In genomic region chr12:15220961-15221885, GRCh38 we compare ENCODE assay signal across 1 cellular context.
TF ChIP-seq lines count a peak whose summit lies in the region.

A gene with protein sequence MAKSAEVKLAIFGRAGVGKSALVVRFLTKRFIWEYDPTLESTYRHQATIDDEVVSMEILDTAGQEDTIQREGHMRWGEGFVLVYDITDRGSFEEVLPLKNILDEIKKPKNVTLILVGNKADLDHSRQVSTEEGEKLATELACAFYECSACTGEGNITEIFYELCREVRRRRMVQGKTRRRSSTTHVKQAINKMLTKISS (minus strand): TSS chr12:15221417. CDS start chr12:15217489, 3,928 bp downstream.

TF ChIP-seq in HepG2, 621 proteins besides CTCF, POLR2A, EP300 and RAD21 (continued from another document and continues in another):
- TF ChIP-seq, protein P1, sequence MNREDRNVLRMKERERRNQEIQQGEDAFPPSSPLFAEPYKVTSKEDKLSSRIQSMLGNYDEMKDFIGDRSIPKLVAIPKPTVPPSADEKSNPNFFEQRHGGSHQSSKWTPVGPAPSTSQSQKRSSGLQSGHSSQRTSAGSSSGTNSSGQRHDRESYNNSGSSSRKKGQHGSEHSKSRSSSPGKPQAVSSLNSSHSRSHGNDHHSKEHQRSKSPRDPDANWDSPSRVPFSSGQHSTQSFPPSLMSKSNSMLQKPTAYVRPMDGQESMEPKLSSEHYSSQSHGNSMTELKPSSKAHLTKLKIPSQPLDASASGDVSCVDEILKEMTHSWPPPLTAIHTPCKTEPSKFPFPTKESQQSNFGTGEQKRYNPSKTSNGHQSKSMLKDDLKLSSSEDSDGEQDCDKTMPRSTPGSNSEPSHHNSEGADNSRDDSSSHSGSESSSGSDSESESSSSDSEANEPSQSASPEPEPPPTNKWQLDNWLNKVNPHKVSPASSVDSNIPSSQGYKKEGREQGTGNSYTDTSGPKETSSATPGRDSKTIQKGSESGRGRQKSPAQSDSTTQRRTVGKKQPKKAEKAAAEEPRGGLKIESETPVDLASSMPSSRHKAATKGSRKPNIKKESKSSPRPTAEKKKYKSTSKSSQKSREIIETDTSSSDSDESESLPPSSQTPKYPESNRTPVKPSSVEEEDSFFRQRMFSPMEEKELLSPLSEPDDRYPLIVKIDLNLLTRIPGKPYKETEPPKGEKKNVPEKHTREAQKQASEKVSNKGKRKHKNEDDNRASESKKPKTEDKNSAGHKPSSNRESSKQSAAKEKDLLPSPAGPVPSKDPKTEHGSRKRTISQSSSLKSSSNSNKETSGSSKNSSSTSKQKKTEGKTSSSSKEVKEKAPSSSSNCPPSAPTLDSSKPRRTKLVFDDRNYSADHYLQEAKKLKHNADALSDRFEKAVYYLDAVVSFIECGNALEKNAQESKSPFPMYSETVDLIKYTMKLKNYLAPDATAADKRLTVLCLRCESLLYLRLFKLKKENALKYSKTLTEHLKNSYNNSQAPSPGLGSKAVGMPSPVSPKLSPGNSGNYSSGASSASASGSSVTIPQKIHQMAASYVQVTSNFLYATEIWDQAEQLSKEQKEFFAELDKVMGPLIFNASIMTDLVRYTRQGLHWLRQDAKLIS (CRISPR knock-in tag; IDR thresholded peaks at IDR 0.05): no peak
- TF ChIP-seq ZNF407 (CRISPR knock-in tag; IDR thresholded peaks at IDR 0.05; ENCODE audit: not compliant biosample characterization): peak; percentile 60
- no peak for TF ChIP-seq ATAD3A (CRISPR knock-in tag; IDR thresholded peaks at IDR 0.05)
- TF ChIP-seq SALL1 (CRISPR knock-in tag; IDR thresholded peaks at IDR 0.05): no peak; the same call in 1 of the 2 replicates
- no peak for TF ChIP-seq SRF (IDR thresholded peaks at IDR 0.05; ENCODE audit: low read depth, low read length)
- peak; percentile 34; the same call in 1 of the 2 replicates for TF ChIP-seq POGZ (CRISPR knock-in tag; IDR thresholded peaks at IDR 0.05)
- TF ChIP-seq, protein P2, sequence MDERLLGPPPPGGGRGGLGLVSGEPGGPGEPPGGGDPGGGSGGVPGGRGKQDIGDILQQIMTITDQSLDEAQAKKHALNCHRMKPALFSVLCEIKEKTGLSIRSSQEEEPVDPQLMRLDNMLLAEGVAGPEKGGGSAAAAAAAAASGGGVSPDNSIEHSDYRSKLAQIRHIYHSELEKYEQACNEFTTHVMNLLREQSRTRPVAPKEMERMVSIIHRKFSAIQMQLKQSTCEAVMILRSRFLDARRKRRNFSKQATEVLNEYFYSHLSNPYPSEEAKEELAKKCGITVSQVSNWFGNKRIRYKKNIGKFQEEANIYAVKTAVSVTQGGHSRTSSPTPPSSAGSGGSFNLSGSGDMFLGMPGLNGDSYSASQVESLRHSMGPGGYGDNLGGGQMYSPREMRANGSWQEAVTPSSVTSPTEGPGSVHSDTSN (CRISPR knock-in tag; IDR thresholded peaks at IDR 0.05): no peak
- no peak for TF ChIP-seq HOXA5 (CRISPR knock-in tag; IDR thresholded peaks at IDR 0.05)
- TF ChIP-seq RARA (CRISPR knock-in tag; IDR thresholded peaks at IDR 0.05): no peak
- no peak for TF ChIP-seq SMAD1 (CRISPR knock-in tag; IDR thresholded peaks at IDR 0.05; ENCODE audit: borderline replicate concordance, low read depth)
- TF ChIP-seq TIGD3 (CRISPR knock-in tag; IDR thresholded peaks at IDR 0.05; ENCODE audit: borderline replicate concordance): no peak
- TF ChIP-seq MEIS1 (CRISPR knock-in tag; IDR thresholded peaks at IDR 0.05; ENCODE audit: borderline replicate concordance): 0 out of 2 replicates have a peak, but pooled peaks have one; percentile 26
- TF ChIP-seq NCOA2 (CRISPR knock-in tag; IDR thresholded peaks at IDR 0.05): no peak
- TF ChIP-seq KAT7 (CRISPR knock-in tag; IDR thresholded peaks at IDR 0.05; ENCODE audit: borderline replicate concordance): no peak
- TF ChIP-seq ZNF350 (CRISPR knock-in tag; IDR thresholded peaks at IDR 0.05; ENCODE audit: borderline replicate concordance, low read depth): no peak; the same call in 1 of the 2 replicates
- no peak for TF ChIP-seq ZNF343 (CRISPR knock-in tag; IDR thresholded peaks at IDR 0.05)
- no peak for TF ChIP-seq FOXM1 (CRISPR knock-in tag; IDR thresholded peaks at IDR 0.05)
- TF ChIP-seq FOSL2 (CRISPR knock-in tag; IDR thresholded peaks at IDR 0.05): no peak
- no peak for TF ChIP-seq HNF4A (CRISPR knock-in tag; IDR thresholded peaks at IDR 0.05)
- no peak for TF ChIP-seq ZNF207 (IDR thresholded peaks at IDR 0.05; ENCODE audit: borderline replicate concordance)
- no peak for TF ChIP-seq RCOR2 (CRISPR knock-in tag; IDR thresholded peaks at IDR 0.05)
- no peak for TF ChIP-seq ZNF121 (CRISPR knock-in tag; IDR thresholded peaks at IDR 0.05)
- no peak for TF ChIP-seq SYNCRIP (IDR thresholded peaks at IDR 0.05; ENCODE audit: insufficient read depth, low read depth, low read length)
- TF ChIP-seq SCMH1 (CRISPR knock-in tag; IDR thresholded peaks at IDR 0.05; ENCODE audit: borderline replicate concordance): no peak
- no peak for TF ChIP-seq ZNF276 (CRISPR knock-in tag; IDR thresholded peaks at IDR 0.05; ENCODE audit: low read depth)
- no peak for TF ChIP-seq ZMAT5 (CRISPR knock-in tag; IDR thresholded peaks at IDR 0.05; ENCODE audit: borderline replicate concordance, low read depth)
- no peak for TF ChIP-seq ZNF564 (CRISPR knock-in tag; IDR thresholded peaks at IDR 0.05)
- TF ChIP-seq ZBTB3 (CRISPR knock-in tag; IDR thresholded peaks at IDR 0.05; ENCODE audit: borderline replicate concordance, low read depth): no peak
- TF ChIP-seq, protein P3, sequence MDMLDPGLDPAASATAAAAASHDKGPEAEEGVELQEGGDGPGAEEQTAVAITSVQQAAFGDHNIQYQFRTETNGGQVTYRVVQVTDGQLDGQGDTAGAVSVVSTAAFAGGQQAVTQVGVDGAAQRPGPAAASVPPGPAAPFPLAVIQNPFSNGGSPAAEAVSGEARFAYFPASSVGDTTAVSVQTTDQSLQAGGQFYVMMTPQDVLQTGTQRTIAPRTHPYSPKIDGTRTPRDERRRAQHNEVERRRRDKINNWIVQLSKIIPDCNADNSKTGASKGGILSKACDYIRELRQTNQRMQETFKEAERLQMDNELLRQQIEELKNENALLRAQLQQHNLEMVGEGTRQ (IDR thresholded peaks at IDR 0.05; ENCODE audit: low read depth, low read length): no peak
- TF ChIP-seq, protein P3 (CRISPR knock-in tag; IDR thresholded peaks at IDR 0.05; ENCODE audit: borderline replicate concordance): no peak
- TF ChIP-seq WIZ (CRISPR knock-in tag; IDR thresholded peaks at IDR 0.05): no peak
- TF ChIP-seq HMGA1 (CRISPR knock-in tag; conservative IDR thresholded peaks at IDR 0.05): no peak
- peak; percentile 51 to 77; a peak in 2 of 4 replicates for TF ChIP-seq HMGXB4 (CRISPR knock-in tag; IDR thresholded peaks at IDR 0.05; ENCODE audit: borderline replicate concordance in 1 of 2, low read depth in 1 of 2)
- TF ChIP-seq SKIL (CRISPR knock-in tag; IDR thresholded peaks at IDR 0.05; ENCODE audit: borderline replicate concordance): no peak
